ENCODE assay signal across 27 cellular contexts in genomic region chr18:13888317-13888716, GRCh38. TPM values are rescaled to one million over a fixed set of nuclear protein-coding genes. Genes with fewer than 3 reads are reported as not detected.
"Had no signal": no experiment of that assay in that cellular context is flagged by ENCODE, and none has a peak within 500 bp of the region (broad histone marks: within the 10 kb centered on the region; RNA-seq: fewer than 3 reads in every experiment).

No MANE protein-coding gene starts in this region.

- H3K4me3 ChIP-seq: K562 had no signal

- ATAC-seq: K562, Panc1, PC-3 had no signal

- H3K9me3 ChIP-seq: SK-N-SH had no signal

- H3K9ac ChIP-seq: KMS-11, SK-N-SH had no signal

- H3K27ac ChIP-seq: HL-60, KMS-11, RWPE1 had no signal

- H3K4me2 ChIP-seq: KMS-11, SK-N-SH had no signal

- H3K4me3 Mint-ChIP-seq: IgD-negative memory B cell had no signal

- DNase-seq: Kasumi-1; MM.1S; NCI-H1092 treated with DMSO at 0.1 percent for 48 hours; NCI-H1436; NCI-H187; NCI-H2029; NCI-H2081 treated with DMSO at 0.1 percent for 48 hours; NCI-H2171; NCI-H226; NCI-H510A; NCI-H524 treated with DMSO at 0.1 percent for 48 hours; NCI-H69; NCI-H774; NK-92 treated with Interleukin-12 subunit alpha and Interleukin-12 subunit beta, amount 100 ng/mL, for 24 hours; PC-3; SHP77; SK-N-SH; SW 1271 had no signal

- H3K36me3 Mint-ChIP-seq: IgD-negative memory B cell had no signal

- H3K9me3 Mint-ChIP-seq: IgD-negative memory B cell had no signal

RNA-seq across cellular contexts. Expression of gene MC2R, which starts 27.0 kb away (rescaled TPM):
- total RNA-seq: K562, M059J, OCI-LY7, PC-3, SK-MEL-5 had no signal
